ENCODE assay signal across 1 cellular context in the genomic region with DNA sequence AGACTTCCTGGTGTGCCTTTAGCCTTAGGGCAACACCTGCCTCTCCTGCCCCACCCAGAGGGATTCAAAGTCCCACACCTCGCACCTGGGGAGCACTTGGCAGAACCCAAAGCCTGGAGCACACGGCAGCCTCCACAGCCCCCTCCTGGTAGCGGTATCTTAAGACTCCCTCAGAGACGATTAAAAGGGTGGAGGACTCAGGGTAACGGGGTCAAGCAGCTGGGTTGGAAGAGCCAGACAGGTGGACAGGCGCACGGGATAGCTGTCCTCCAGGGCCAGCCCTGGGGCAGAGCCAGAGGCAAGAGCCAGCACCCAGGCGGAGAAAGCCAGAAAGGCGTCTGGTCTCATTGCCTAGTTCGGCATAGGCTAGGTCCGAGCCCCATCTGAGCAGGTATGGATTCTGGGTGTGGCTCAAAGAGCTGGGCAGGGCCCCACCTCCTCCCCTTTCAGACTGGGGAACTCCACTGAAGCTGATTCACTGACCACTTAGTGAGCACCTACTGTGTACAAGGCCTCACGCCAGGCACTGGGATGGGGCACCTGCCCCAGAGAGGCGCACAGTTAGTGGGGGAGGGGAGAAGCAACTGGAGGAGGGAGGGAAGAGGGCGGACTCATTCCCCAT.
TF ChIP-seq lines count a peak whose summit lies in the region.

No MANE protein-coding gene starts in this region.

TF ChIP-seq in H1, 55 proteins besides CTCF, POLR2A, EP300 and RAD21:
- no peak for TF ChIP-seq SP4 (IDR thresholded peaks at IDR 0.05; ENCODE audit: low read length)
- TF ChIP-seq, protein P1, sequence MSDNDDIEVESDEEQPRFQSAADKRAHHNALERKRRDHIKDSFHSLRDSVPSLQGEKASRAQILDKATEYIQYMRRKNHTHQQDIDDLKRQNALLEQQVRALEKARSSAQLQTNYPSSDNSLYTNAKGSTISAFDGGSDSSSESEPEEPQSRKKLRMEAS (IDR thresholded peaks at IDR 0.05) = no peak
